Comparison of ENCODE assay signal across 8 cellular contexts in the genomic region with DNA sequence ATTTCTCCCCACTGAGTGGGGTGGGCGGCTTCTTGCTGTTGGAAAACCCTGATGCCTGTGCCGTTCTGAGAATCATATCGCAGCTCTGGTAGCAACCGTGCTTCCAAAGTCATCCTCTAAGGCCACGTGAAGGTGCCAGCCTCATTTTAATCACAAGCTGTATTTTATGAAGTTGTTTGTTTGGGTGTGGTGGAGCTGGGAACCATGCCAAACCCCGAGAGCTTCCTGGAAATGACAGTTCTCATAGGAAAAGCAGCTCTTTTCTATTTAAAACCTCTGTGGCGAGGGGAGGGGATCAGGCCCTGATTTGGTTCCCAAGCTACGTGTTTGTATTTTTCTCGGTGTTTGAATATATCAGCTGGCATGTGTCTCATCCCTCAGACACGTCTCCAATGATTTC. TPM values are rescaled to one million over a fixed set of nuclear protein-coding genes. Genes with fewer than 3 reads are reported as not detected.
A peak's percentile ranks its signal among the peaks of the same experiment; 100 is the strongest.
DNase-seq lines count a peak whose midpoint lies in the region; ATAC-seq and TF ChIP-seq lines count a peak whose summit lies in the region.

No MANE protein-coding gene starts in this region.

- DNase-seq in C1 segment of cervical spinal cord (lab: John Stamatoyannopoulos, UW) = peak in 8 of 14 donors; percentile 4 to 47 (median 20)
- peak; percentile 37 for DNase-seq in NCI-H1694 treated with DMSO at 0.1 percent for 48 hours (lab: John Stamatoyannopoulos, UW)
- DNase-seq in activated CD4-positive, alpha-beta T cell treated with anti-CD3 and anti-CD28 coated beads for 36 hours = peak; percentile 74
- peak; percentile 97 for DNase-seq in dermis blood vessel endothelial cell
- peak; percentile 75 to 79 for DNase-seq in thyroid gland

- no peak for TF ChIP-seq POLR2A in thyroid gland (IDR thresholded peaks at IDR 0.05)

- H3K27me3 Mint-ChIP-seq in activated CD4-positive, alpha-beta T cell treated with anti-CD3 and anti-CD28 coated beads for 36 hours = no peaks in the 10 kb centered on the region

- ATAC-seq in activated CD4-positive, alpha-beta T cell treated with anti-CD3 and anti-CD28 coated beads for 36 hours = peak; percentile 47
- ATAC-seq in HG03135 (IDR thresholded peaks at IDR 0.05; ENCODE audit: unreplicated experiment) (no peak), GM18873 (IDR thresholded peaks at IDR 0.05; ENCODE audit: low FRiP score, unreplicated experiment) (no peak)

- no peak for TF ChIP-seq CTCF in thyroid gland (IDR thresholded peaks at IDR 0.05)

- intact Hi-C loops in activated CD4-positive, alpha-beta T cell treated with anti-CD3 and anti-CD28 coated beads for 36 hours (cut with DNase I, micrococcal nuclease) = loop anchor here in 1 of 2 experiments (1.0 to 5.0 kb wide), 2 partner anchors 22 to 191 kb away; a partner anchor contains a TSS
- intact Hi-C loops in thyroid gland (cut with DNase I) = no loop called here

- H3K4me1 ChIP-seq in mucosa of stomach (ENCODE audit: control insufficient read depth, insufficient read depth, low read length) (peaks cover 61% of the 10 kb centered on the region), thyroid gland (peaks cover 36 to 59% of the 10 kb centered on the region in 2 donors)

- H3K9me3 Mint-ChIP-seq in activated CD4-positive, alpha-beta T cell treated with anti-CD3 and anti-CD28 coated beads for 36 hours (ENCODE audit: low read depth) = no peaks in the 10 kb centered on the region

- peaks cover 44% of the 10 kb centered on the region for H3K36me3 Mint-ChIP-seq in activated CD4-positive, alpha-beta T cell treated with anti-CD3 and anti-CD28 coated beads for 36 hours (ENCODE audit: low read depth)

- H3K36me3 ChIP-seq in mucosa of stomach (ENCODE audit: control insufficient read depth, insufficient read depth, low read length) (peaks cover 3% of the 10 kb centered on the region), thyroid gland (peaks cover 3 to 8% of the 10 kb centered on the region in 2 donors)

- POLR2A ChIA-PET in activated CD4-positive, alpha-beta T cell treated with anti-CD3 and anti-CD28 coated beads for 36 hours (lab: Charles Lee) = interaction anchor here (0.6 to 0.7 kb wide), 2 partner anchors 17 to 21 kb away, joined by 3 to 6 read pairs; no protein-coding TSS in a partner anchor

- H3K27me3 ChIP-seq in mucosa of stomach (ENCODE audit: control insufficient read depth, insufficient read depth, low read length) (no peaks in the 10 kb centered on the region), thyroid gland (no peaks in the 10 kb centered on the region)

- H3K9ac ChIP-seq in mucosa of stomach (ENCODE audit: low read length) = peak overlapping the region; percentile 30

- CTCF ChIA-PET in activated CD4-positive, alpha-beta T cell treated with anti-CD3 and anti-CD28 coated beads for 36 hours (lab: Charles Lee) = interaction anchor here (0.6 to 1.5 kb wide), 3 partner anchors 80 to 211 kb away, joined by 3 to 4 read pairs (median 3); no protein-coding TSS in a partner anchor

- H3K27ac Mint-ChIP-seq in activated CD4-positive, alpha-beta T cell treated with anti-CD3 and anti-CD28 coated beads for 36 hours = peak overlapping the region; percentile 75

- H3K4me3 ChIP-seq in mucosa of stomach (ENCODE audit: low read length) (no peak overlapping the region), thyroid gland (replicated peaks in 1 of 3) (no peak overlapping the region)

- H3K9me3 ChIP-seq in mucosa of stomach (ENCODE audit: control insufficient read depth, low read length) (no peaks in the 10 kb centered on the region), thyroid gland (no peaks in the 10 kb centered on the region)

- 44 to 61% methylated on average over 9 of the region's 10 CpGs for WGBS in thyroid gland, 2 donors

- peaks cover 65% of the 10 kb centered on the region for H3K4me1 Mint-ChIP-seq in activated CD4-positive, alpha-beta T cell treated with anti-CD3 and anti-CD28 coated beads for 36 hours

- peak overlapping the region; percentile 52 to 91 (median 82) for H3K27ac ChIP-seq in thyroid gland

- H3K4me3 Mint-ChIP-seq in activated CD4-positive, alpha-beta T cell treated with anti-CD3 and anti-CD28 coated beads for 36 hours = peak overlapping the region; percentile 17

RNA-seq across cellular contexts. Expression of a gene that starts 21.7 kb away (rescaled TPM):
- 10 to 100 TPM; 28.9 to 29.5 TPM for total RNA-seq in activated CD4-positive, alpha-beta T cell treated with anti-CD3 and anti-CD28 coated beads for 36 hours
- total RNA-seq in dermis blood vessel endothelial cell (15.8 and 16.3 TPM in 2 replicates), thyroid gland (10 to 100 TPM in 3 of 4 donors, 1 to 10 TPM in 1; 8.9 to 11.5 (median 10.5) TPM)

RNA-seq across cellular contexts. Expression of a gene that starts 21.8 kb away (rescaled TPM):
- 1 to 10 TPM; 2.7 to 3.5 TPM for total RNA-seq in activated CD4-positive, alpha-beta T cell treated with anti-CD3 and anti-CD28 coated beads for 36 hours
- 10.5 and 16.7 TPM in 2 replicates for total RNA-seq in dermis blood vessel endothelial cell
- total RNA-seq in thyroid gland = 100 to 1,000 TPM in 1 of 4 donors, 10 to 100 TPM in 3; 49.7 to 103 (median 94.2) TPM

Comparison
In these comparisons a context has a peak if more than half of its experiments do, and no peak if none do; other contexts are left out.
1. DNase-seq: peak in every context shown above with its lines; median percentile 97 in dermis blood vessel endothelial cell; 77 in thyroid gland; 74 in activated CD4-positive, alpha-beta T cell treated with anti-CD3 and anti-CD28 coated beads for 36 hours; 37 in NCI-H1694 treated with DMSO at 0.1 percent for 48 hours; 20 in C1 segment of cervical spinal cord.